10 cellular contexts compared by ENCODE assay signal in genomic region chr3:49763981-49764380, GRCh38. TPM values are rescaled to one million over a fixed set of nuclear protein-coding genes. Genes with fewer than 3 reads are reported as not detected.
"Had no signal": no experiment of that assay in that cellular context is flagged by ENCODE, and none has a peak within 500 bp of the region (broad histone marks: within the 10 kb centered on the region; RNA-seq: fewer than 3 reads in every experiment).

No MANE protein-coding gene starts in this region.

- H3K27ac Mint-ChIP-seq: GM23338, H9, HFFc6 had no signal

- FAIRE-seq: H1, H54 had no signal

- H3K4me3 ChIP-seq: GM23338 had no signal

- DNase-seq: H9, HCEC 1CT, HFFc6, IMR-90, KBM-7 had no signal

- H3K27ac ChIP-seq: HL-60 had no signal

- H2AFZ ChIP-seq: GM23338 had no signal

- H3K9me3 Mint-ChIP-seq: GM23338, H9, HFFc6 had no signal

- H3K4me3 Mint-ChIP-seq: GM23338, H9, HFFc6 had no signal

- ATAC-seq: GM23338 had no signal

- H3K4me1 Mint-ChIP-seq: GM23338, H9 had no signal

- H3K4me2 ChIP-seq: GM23338 had no signal

RNA-seq across cellular contexts. Expression of gene CDHR4, which starts 35.7 kb away (rescaled TPM):
- total RNA-seq: H9, HT1080, IMR-90 had no signal
- polyA plus RNA-seq: IMR-90 had no signal

RNA-seq across cellular contexts. Expression of gene AMIGO3, which starts 44.5 kb away (rescaled TPM):
- total RNA-seq: IMR-90 had no signal
